ENCODE assay signal across 1 cellular context in genomic region chr22:30016596-30016995, GRCh38.
TF ChIP-seq lines count a peak whose summit lies in the region.

No MANE protein-coding gene starts in this region.

TF ChIP-seq in SK-N-SH, 30 proteins besides CTCF, POLR2A, EP300 and RAD21 (continued from another document):
- no peak for TF ChIP-seq REST (IDR thresholded peaks at IDR 0.05; ENCODE audit: low read depth, low read length)
- no peak for TF ChIP-seq GATA2 (CRISPR knock-in tag; IDR thresholded peaks at IDR 0.05)
- no peak for TF ChIP-seq MEF2A (IDR thresholded peaks at IDR 0.05; ENCODE audit: borderline replicate concordance, low read depth)
- TF ChIP-seq JUND (IDR thresholded peaks at IDR 0.05) = no peak
- TF ChIP-seq USF1 (IDR thresholded peaks at IDR 0.05; ENCODE audit: borderline replicate concordance, low read depth) = no peak
- TF ChIP-seq FOSL2 (IDR thresholded peaks at IDR 0.05; ENCODE audit: borderline replicate concordance, low read depth) = no peak
- no peak for TF ChIP-seq POLR2AphosphoS5 (IDR thresholded peaks at IDR 0.05; ENCODE audit: low read depth, low read length)
- TF ChIP-seq NFIC (IDR thresholded peaks at IDR 0.05; ENCODE audit: borderline replicate concordance) = no peak
- no peak for TF ChIP-seq NRF1 (IDR thresholded peaks at IDR 0.05; ENCODE audit: low read depth, low read length)
- TF ChIP-seq YY1 (IDR thresholded peaks at IDR 0.05; ENCODE audit: low read depth) = no peak
